Comparison of ENCODE assay signal across 9 cellular contexts in genomic region chr14:76958975-76959710, GRCh38.
DNase-seq lines count a peak whose midpoint lies in the region; ATAC-seq, FAIRE-seq and TF ChIP-seq lines count a peak whose summit lies in the region.
"Had no signal": no experiment of that assay in that cellular context is flagged by ENCODE, and none has a peak within 500 bp of the region (broad histone marks: within the 10 kb centered on the region; RNA-seq: fewer than 3 reads in every experiment).

No MANE protein-coding gene starts in this region.

- no peak for DNase-seq in GM18507 (ENCODE audit: extremely low spot score, insufficient read length, low read depth)
- peak; percentile 60 for DNase-seq in activated CD8-positive, alpha-beta T cell treated with anti-CD3 and anti-CD28 coated beads for 36 hours
- DNase-seq in left lung, result no peak
- DNase-seq in NCI-H2171 (lab: John Stamatoyannopoulos, UW), result no peak
- no peak for DNase-seq in COLO829 (ENCODE audit: low spot score)

- ATAC-seq in HG02884 (IDR thresholded peaks at IDR 0.05; ENCODE audit: unreplicated experiment) (peak; percentile 24), left lung (no peak), GM18870 (IDR thresholded peaks at IDR 0.05; ENCODE audit: unreplicated experiment) (no peak), GM18861 (IDR thresholded peaks at IDR 0.05; ENCODE audit: unreplicated experiment) (no peak)
- ATAC-seq in activated CD8-positive, alpha-beta T cell treated with anti-CD3 and anti-CD28 coated beads for 36 hours, result no peak

- H3K27ac ChIP-seq in left lung, result peak overlapping the region; percentile 7 to 20

- no peak overlapping the region for H3K4me3 ChIP-seq in left lung

- peaks cover 2% of the 10 kb centered on the region for H3K27me3 Mint-ChIP-seq in activated CD8-positive, alpha-beta T cell treated with anti-CD3 and anti-CD28 coated beads for 36 hours

- H3K27ac Mint-ChIP-seq in activated CD8-positive, alpha-beta T cell treated with anti-CD3 and anti-CD28 coated beads for 36 hours, result peak overlapping the region; percentile 76

- intact Hi-C loops in activated CD8-positive, alpha-beta T cell treated with anti-CD3 and anti-CD28 coated beads for 36 hours (cut with micrococcal nuclease), result loop anchor here (5.0 kb wide), 2 partner anchors 42 to 63 kb away; no protein-coding TSS in a partner anchor
- intact Hi-C loops in left lung (cut with DNase I), result loop anchor here in 1 of 2 donors (5.0 kb wide), 1 partner anchor 42 kb away; no protein-coding TSS in a partner anchor

- peaks cover 5% of the 10 kb centered on the region for H3K36me3 Mint-ChIP-seq in activated CD8-positive, alpha-beta T cell treated with anti-CD3 and anti-CD28 coated beads for 36 hours (ENCODE audit: low read depth)

- H3K36me3 ChIP-seq in left lung, result no peaks in the 10 kb centered on the region

- H3K9me3 Mint-ChIP-seq in activated CD8-positive, alpha-beta T cell treated with anti-CD3 and anti-CD28 coated beads for 36 hours, result no peaks in the 10 kb centered on the region

- CTCF ChIA-PET in activated CD8-positive, alpha-beta T cell treated with anti-CD3 and anti-CD28 coated beads for 36 hours (lab: Charles Lee), result interaction anchor here (0.9 to 1.6 kb wide), 3 partner anchors 42 to 94 kb away, joined by 3 read pairs; no protein-coding TSS in a partner anchor

- peaks cover 88% of the 10 kb centered on the region for H3K4me1 Mint-ChIP-seq in activated CD8-positive, alpha-beta T cell treated with anti-CD3 and anti-CD28 coated beads for 36 hours (ENCODE audit: low read depth)

- H3K4me3 Mint-ChIP-seq in activated CD8-positive, alpha-beta T cell treated with anti-CD3 and anti-CD28 coated beads for 36 hours, result no peak overlapping the region

- no peak for TF ChIP-seq CTCF in activated CD8-positive, alpha-beta T cell treated with anti-CD3 and anti-CD28 coated beads for 36 hours (IDR thresholded peaks at IDR 0.05)
- TF ChIP-seq CTCF in left lung (IDR thresholded peaks at IDR 0.05), result no peak

- POLR2A ChIA-PET in activated CD8-positive, alpha-beta T cell treated with anti-CD3 and anti-CD28 coated beads for 36 hours (lab: Charles Lee), result interaction anchor here (0.7 to 7.3 kb wide), 7 partner anchors 18 to 799 kb away, joined by 3 to 42 read pairs (median 4); no protein-coding TSS in a partner anchor

- H3K27me3 ChIP-seq in left lung, result no peaks in the 10 kb centered on the region

- H3K9me3 ChIP-seq in left lung, result no peaks in the 10 kb centered on the region

- peaks cover 34 to 79% of the 10 kb centered on the region in 2 donors for H3K4me1 ChIP-seq in left lung

- peak; percentile 88 for FAIRE-seq in GM18507 (lab: Jason Lieb, UNC)
- FAIRE-seq: TTC549 had no signal
